Comparison of ENCODE assay signal across 1 cellular context in genomic region chr1:37676281-37677243, GRCh38.
TF ChIP-seq lines count a peak whose summit lies in the region.

No MANE protein-coding gene starts in this region.

TF ChIP-seq in HEK293, 187 proteins besides CTCF, POLR2A, EP300 and RAD21 (continued from another document and continues in another):
- no peak for TF ChIP-seq REST (tag by site-specific recombination; IDR thresholded peaks at IDR 0.05)
- TF ChIP-seq ZEB2 (tag by site-specific recombination; IDR thresholded peaks at IDR 0.05) = no peak
- TF ChIP-seq ZNF280D (tag by site-specific recombination; IDR thresholded peaks at IDR 0.05) = no peak
- no peak for TF ChIP-seq ZNF211 (tag by site-specific recombination; IDR thresholded peaks at IDR 0.05; ENCODE audit: low read depth)
- TF ChIP-seq KLF10 (tag by site-specific recombination; IDR thresholded peaks at IDR 0.05) = no peak; the same call in 1 of the 2 replicates
- TF ChIP-seq ZBTB21 (tag by site-specific recombination; IDR thresholded peaks at IDR 0.05) = no peak
- TF ChIP-seq ZNF645 (tag by site-specific recombination; IDR thresholded peaks at IDR 0.05) = no peak
- no peak for TF ChIP-seq ZNF132 (tag by site-specific recombination; IDR thresholded peaks at IDR 0.05; ENCODE audit: borderline replicate concordance)
- no peak for TF ChIP-seq KLF1 (tag by site-specific recombination; IDR thresholded peaks at IDR 0.05)
- no peak for TF ChIP-seq ZBTB26 (tag by site-specific recombination; optimal IDR thresholded peaks at IDR 0.05)
- TF ChIP-seq ZNF704 (tag by site-specific recombination; IDR thresholded peaks at IDR 0.05) = no peak
- peak; percentile 73 for TF ChIP-seq ZNF610 (tag by site-specific recombination; IDR thresholded peaks at IDR 0.05; ENCODE audit: borderline replicate concordance)
- no peak for TF ChIP-seq ZSCAN4 (tag by site-specific recombination; IDR thresholded peaks at IDR 0.05)
- no peak for TF ChIP-seq ZNF404 (tag by site-specific recombination; IDR thresholded peaks at IDR 0.05)
- TF ChIP-seq ZNF544 (tag by site-specific recombination; IDR thresholded peaks at IDR 0.05) = no peak
- TF ChIP-seq ZNF423 (tag by site-specific recombination; IDR thresholded peaks at IDR 0.05) = peak; percentile 17; the same call in 1 of the 2 replicates
- no peak for TF ChIP-seq ZBTB48 (tag by site-specific recombination; IDR thresholded peaks at IDR 0.05)
- no peak for TF ChIP-seq ZNF555 (tag by site-specific recombination; conservative IDR thresholded peaks at IDR 0.05)
- no peak for TF ChIP-seq SALL2 (tag by site-specific recombination; IDR thresholded peaks at IDR 0.05; ENCODE audit: borderline replicate concordance)
- TF ChIP-seq PRDM6 (tag by site-specific recombination; IDR thresholded peaks at IDR 0.05) = no peak; the same call in 1 of the 2 replicates
- TF ChIP-seq ZNF776 (tag by site-specific recombination; IDR thresholded peaks at IDR 0.05; ENCODE audit: borderline replicate concordance) = no peak
- TF ChIP-seq ZNF155 (tag by site-specific recombination; IDR thresholded peaks at IDR 0.05) = no peak
- no peak for TF ChIP-seq OVOL3 (tag by site-specific recombination; IDR thresholded peaks at IDR 0.05)
- TF ChIP-seq ZNF24 (tag by site-specific recombination; IDR thresholded peaks at IDR 0.05) = no peak
- no peak for TF ChIP-seq ZNF473 (tag by site-specific recombination; IDR thresholded peaks at IDR 0.05)
- no peak for TF ChIP-seq ZNF121 (tag by site-specific recombination; IDR thresholded peaks at IDR 0.05)
- TF ChIP-seq ZNF692 (tag by site-specific recombination; IDR thresholded peaks at IDR 0.05) = no peak
- no peak for TF ChIP-seq BCL11A (tag by site-specific recombination; IDR thresholded peaks at IDR 0.05; ENCODE audit: low read depth)
- no peak for TF ChIP-seq GLI2 (tag by site-specific recombination; IDR thresholded peaks at IDR 0.05; ENCODE audit: borderline replicate concordance, low read depth)
- TF ChIP-seq ZNF670 (tag by site-specific recombination; IDR thresholded peaks at IDR 0.05; ENCODE audit: low read depth) = no peak
- no peak for TF ChIP-seq SCRT2 (tag by site-specific recombination; IDR thresholded peaks at IDR 0.05)
- TF ChIP-seq ZFP69B (tag by site-specific recombination; IDR thresholded peaks at IDR 0.05) = no peak
- TF ChIP-seq ZBTB17 (tag by site-specific recombination; IDR thresholded peaks at IDR 0.05) = peak; percentile 70
- no peak for TF ChIP-seq ZNF37A (tag by site-specific recombination; IDR thresholded peaks at IDR 0.05)
- TF ChIP-seq ZNF558 (tag by site-specific recombination; IDR thresholded peaks at IDR 0.05) = no peak
- no peak for TF ChIP-seq ZNF768 (tag by site-specific recombination; IDR thresholded peaks at IDR 0.05)
- TF ChIP-seq ZNF513 (tag by site-specific recombination; IDR thresholded peaks at IDR 0.05) = no peak
- TF ChIP-seq EGR2 (tag by site-specific recombination; IDR thresholded peaks at IDR 0.05; ENCODE audit: low read depth) = peak; percentile 62; the same call in 1 of the 2 replicates
- no peak for TF ChIP-seq ZNF302 (tag by site-specific recombination; IDR thresholded peaks at IDR 0.05; ENCODE audit: low read depth)
- 0 out of 2 replicates have a peak, but pooled peaks have one; percentile 18 for TF ChIP-seq PRDM1 (tag by site-specific recombination; IDR thresholded peaks at IDR 0.05)
- peak; percentile 91 for TF ChIP-seq ZNF843 (tag by site-specific recombination; IDR thresholded peaks at IDR 0.05)
- TF ChIP-seq ZFP37 (tag by site-specific recombination; IDR thresholded peaks at IDR 0.05) = no peak
- no peak for TF ChIP-seq ZNF501 (tag by site-specific recombination; IDR thresholded peaks at IDR 0.05)
- TF ChIP-seq ZNF398 (tag by site-specific recombination; IDR thresholded peaks at IDR 0.05) = no peak
- no peak for TF ChIP-seq ZNF350 (tag by site-specific recombination; IDR thresholded peaks at IDR 0.05)
